ENCODE assay signal across 1 cellular context in the genomic region with DNA sequence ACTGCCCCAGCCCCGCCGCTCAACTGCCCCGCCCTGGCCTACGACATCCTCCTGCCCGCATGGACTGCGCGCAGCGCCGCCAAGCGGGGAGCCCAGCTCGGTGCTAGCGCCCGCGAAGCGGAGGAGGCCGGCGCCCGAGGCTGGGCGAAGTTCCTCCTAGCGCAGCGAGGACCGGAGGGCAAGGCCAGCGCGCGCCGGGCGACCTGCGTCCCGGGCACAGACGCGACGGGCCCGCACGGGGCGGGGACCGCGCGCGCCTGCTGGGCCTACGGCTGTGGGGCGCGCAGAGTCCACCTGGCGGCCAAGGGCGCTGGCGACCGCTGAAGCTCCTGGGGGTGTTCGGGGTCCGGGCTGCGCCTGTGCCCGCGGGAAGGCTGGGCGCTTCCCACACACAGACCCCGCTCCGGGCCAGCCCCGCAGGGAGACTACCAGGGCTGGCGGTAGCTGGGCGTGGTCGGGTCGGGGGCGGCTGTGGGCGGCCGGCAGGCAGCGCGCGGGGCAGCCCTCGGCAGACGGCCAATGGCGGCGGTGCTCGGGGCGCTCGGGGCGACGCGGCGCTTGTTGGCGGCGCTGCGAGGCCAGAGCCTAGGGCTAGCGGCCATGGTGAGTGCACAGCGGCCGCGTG.
TF ChIP-seq lines count a peak whose summit lies in the region.

Gene PCBD2 (plus strand): TSS at position 511 of the 625 bp plus-strand sequence. CDS start 9 bp downstream, at position 520.

TF ChIP-seq in HEK293, 187 proteins besides CTCF, POLR2A, EP300 and RAD21 (continued from another document):
- TF ChIP-seq, protein P1, sequence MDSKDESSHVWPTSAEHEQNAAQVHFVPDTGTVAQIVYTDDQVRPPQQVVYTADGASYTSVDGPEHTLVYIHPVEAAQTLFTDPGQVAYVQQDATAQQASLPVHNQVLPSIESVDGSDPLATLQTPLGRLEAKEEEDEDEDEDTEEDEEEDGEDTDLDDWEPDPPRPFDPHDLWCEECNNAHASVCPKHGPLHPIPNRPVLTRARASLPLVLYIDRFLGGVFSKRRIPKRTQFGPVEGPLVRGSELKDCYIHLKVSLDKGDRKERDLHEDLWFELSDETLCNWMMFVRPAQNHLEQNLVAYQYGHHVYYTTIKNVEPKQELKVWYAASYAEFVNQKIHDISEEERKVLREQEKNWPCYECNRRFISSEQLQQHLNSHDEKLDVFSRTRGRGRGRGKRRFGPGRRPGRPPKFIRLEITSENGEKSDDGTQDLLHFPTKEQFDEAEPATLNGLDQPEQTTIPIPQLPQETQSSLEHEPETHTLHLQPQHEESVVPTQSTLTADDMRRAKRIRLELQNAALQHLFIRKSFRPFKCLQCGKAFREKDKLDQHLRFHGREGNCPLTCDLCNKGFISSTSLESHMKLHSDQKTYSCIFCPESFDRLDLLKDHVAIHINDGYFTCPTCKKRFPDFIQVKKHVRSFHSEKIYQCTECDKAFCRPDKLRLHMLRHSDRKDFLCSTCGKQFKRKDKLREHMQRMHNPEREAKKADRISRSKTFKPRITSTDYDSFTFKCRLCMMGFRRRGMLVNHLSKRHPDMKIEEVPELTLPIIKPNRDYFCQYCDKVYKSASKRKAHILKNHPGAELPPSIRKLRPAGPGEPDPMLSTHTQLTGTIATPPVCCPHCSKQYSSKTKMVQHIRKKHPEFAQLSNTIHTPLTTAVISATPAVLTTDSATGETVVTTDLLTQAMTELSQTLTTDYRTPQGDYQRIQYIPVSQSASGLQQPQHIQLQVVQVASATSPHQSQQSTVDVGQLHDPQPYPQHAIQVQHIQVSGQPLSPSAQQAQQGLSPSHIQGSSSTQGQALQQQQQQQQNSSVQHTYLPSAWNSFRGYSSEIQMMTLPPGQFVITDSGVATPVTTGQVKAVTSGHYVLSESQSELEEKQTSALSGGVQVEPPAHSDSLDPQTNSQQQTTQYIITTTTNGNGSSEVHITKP (tag by site-specific recombination; IDR thresholded peaks at IDR 0.05), result no peak
- TF ChIP-seq ZNF16 (tag by site-specific recombination; IDR thresholded peaks at IDR 0.05; ENCODE audit: low read depth) (no peak), ZFP69B (tag by site-specific recombination; IDR thresholded peaks at IDR 0.05) (no peak), ZFP41 (tag by site-specific recombination; IDR thresholded peaks at IDR 0.05; ENCODE audit: borderline replicate concordance) (no peak), ZNF394 (tag by site-specific recombination; IDR thresholded peaks at IDR 0.05; ENCODE audit: borderline replicate concordance) (no peak), ZNF701 (tag by site-specific recombination; IDR thresholded peaks at IDR 0.05) (no peak), MYNN (tag by site-specific recombination; IDR thresholded peaks at IDR 0.05; ENCODE audit: borderline replicate concordance) (no peak), ZNF324 (tag by site-specific recombination; IDR thresholded peaks at IDR 0.05) (0 out of 2 replicates have a peak, but pooled peaks have one; percentile 59), MZF1 (tag by site-specific recombination; IDR thresholded peaks at IDR 0.05; ENCODE audit: borderline replicate concordance) (no peak; the same call in 1 of the 2 replicates), KLF10 (tag by site-specific recombination; IDR thresholded peaks at IDR 0.05) (peak; percentile 63), PRDM4 (tag by site-specific recombination; IDR thresholded peaks at IDR 0.05) (no peak), ZNF626 (tag by site-specific recombination; IDR thresholded peaks at IDR 0.05) (peak; percentile 72; the same call in 1 of the 2 replicates), ZNF501 (tag by site-specific recombination; IDR thresholded peaks at IDR 0.05) (0 out of 2 replicates have a peak, but pooled peaks have one; percentile 29), ZNF677 (tag by site-specific recombination; IDR thresholded peaks at IDR 0.05) (peak; percentile 43; the same call in 1 of the 2 replicates)
- TF ChIP-seq, protein P2, sequence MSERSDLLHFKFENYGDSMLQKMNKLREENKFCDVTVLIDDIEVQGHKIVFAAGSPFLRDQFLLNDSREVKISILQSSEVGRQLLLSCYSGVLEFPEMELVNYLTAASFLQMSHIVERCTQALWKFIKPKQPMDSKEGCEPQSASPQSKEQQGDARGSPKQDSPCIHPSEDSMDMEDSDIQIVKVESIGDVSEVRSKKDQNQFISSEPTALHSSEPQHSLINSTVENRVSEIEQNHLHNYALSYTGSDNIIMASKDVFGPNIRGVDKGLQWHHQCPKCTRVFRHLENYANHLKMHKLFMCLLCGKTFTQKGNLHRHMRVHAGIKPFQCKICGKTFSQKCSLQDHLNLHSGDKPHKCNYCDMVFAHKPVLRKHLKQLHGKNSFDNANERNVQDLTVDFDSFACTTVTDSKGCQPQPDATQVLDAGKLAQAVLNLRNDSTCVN (tag by site-specific recombination; optimal IDR thresholded peaks at IDR 0.05), result peak; percentile 86
